Comparison of ENCODE assay signal across 17 cellular contexts in the genomic region with DNA sequence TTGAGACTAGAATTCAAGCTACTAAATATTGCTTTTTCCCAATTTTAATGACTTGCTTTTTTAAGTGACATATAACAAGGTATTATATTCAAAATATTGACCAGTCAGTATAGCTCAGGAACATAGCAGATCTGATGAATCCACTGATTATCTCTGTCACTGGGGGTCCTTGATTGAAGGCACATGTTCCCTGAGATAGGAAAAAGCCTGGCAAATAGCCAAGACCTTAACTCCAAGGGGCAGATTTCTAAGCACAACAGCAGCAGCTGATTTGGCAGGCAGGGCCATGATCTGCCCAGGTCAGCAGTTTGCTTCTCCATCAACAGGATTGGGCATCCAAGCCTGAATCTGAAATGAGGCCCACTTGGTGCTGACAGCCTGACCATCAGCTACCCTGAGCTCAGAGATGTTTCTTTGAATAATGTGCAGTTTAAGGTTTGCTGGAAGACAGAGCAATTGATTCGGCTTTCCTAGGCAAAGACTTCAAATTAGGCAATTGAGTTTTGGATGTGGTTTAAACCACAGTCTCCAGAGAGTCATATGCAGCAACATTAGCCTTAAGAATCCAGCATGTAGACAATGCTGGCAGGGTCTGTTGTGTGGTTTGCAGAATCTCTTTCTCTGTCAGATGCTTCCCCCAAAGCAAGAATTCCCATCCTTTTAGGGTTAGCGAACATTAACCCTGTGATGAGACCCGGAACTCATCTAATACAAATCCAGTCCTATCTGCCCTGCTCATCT.
"Had no signal": no experiment of that assay in that cellular context is flagged by ENCODE, and none has a peak within 500 bp of the region (broad histone marks: within the 10 kb centered on the region; RNA-seq: fewer than 3 reads in every experiment).

No MANE protein-coding gene starts in this region.

- ATAC-seq: activated CD4-positive, CD25-positive, alpha-beta regulatory T cell treated with anti-CD3 and anti-CD28 coated beads, Interleukin-2, amount 50 U/mL, for 24 hours; gastrocnemius medialis; heart right ventricle; left lung; natural killer cell; right cardiac atrium had no signal

- H3K4me1 ChIP-seq: gastrocnemius medialis, heart right ventricle, left lung, testis had no signal

- H3K27ac Mint-ChIP-seq: activated T-helper 1 cell treated with anti-CD3 and anti-CD28 coated beads, Interleukin-12 subunit alpha, Interleukin-12 subunit beta, Interleukin-2, Interleukin-4 antibody, amounts not matched to agents 30 ng/mL and 10 ng/mL and 1 ng/mL, durations not matched to agents 14 hours and 24 hours and 36 hours; memory B cell; natural killer cell; progenitor cell of endocrine pancreas had no signal

- H3K4me3 Mint-ChIP-seq: activated T-helper 1 cell treated with anti-CD3 and anti-CD28 coated beads, Interleukin-12 subunit alpha, Interleukin-12 subunit beta, Interleukin-2, Interleukin-4 antibody, amounts not matched to agents 30 ng/mL and 10 ng/mL and 1 ng/mL, durations not matched to agents 14 hours and 24 hours and 36 hours; memory B cell; natural killer cell had no signal

- H3K9me3 ChIP-seq: gastrocnemius medialis, heart right ventricle, left lung, testis had no signal

- H3K27ac ChIP-seq: dorsolateral prefrontal cortex, gastrocnemius medialis, heart right ventricle, left lung, testis had no signal

- DNase-seq: activated CD8-positive, alpha-beta memory T cell treated with anti-CD3 and anti-CD28 coated beads, Interleukin-2, amount 50 U/mL, for 4 hours; activated naive CD4-positive, alpha-beta T cell; aorta; dorsolateral prefrontal cortex; gastrocnemius medialis; heart right ventricle; islet precursor cell; left lung; natural killer cell; right cardiac atrium; stimulated activated CD4-positive, alpha-beta T cell treated with anti-CD3 and anti-CD28 coated beads, Interleukin-12 subunit alpha, Interleukin-12 subunit beta, amount 100 ng/mL, for 4 hours; stimulated activated naive CD4-positive, alpha-beta T cell treated with Interleukin-2 at 50 U/mL for 16 hours; testis had no signal

- H3K4me3 ChIP-seq: dorsolateral prefrontal cortex, gastrocnemius medialis, heart right ventricle, left lung, testis had no signal

- H3K27me3 ChIP-seq: gastrocnemius medialis, heart right ventricle, left lung, testis had no signal

- H3K36me3 Mint-ChIP-seq: memory B cell, natural killer cell had no signal

- H3K27me3 Mint-ChIP-seq: memory B cell, progenitor cell of endocrine pancreas had no signal

- H3K4me1 Mint-ChIP-seq: memory B cell, natural killer cell had no signal

- H3K9me3 Mint-ChIP-seq: activated T-helper 1 cell treated with anti-CD3 and anti-CD28 coated beads, Interleukin-12 subunit alpha, Interleukin-12 subunit beta, Interleukin-2, Interleukin-4 antibody, amounts not matched to agents 30 ng/mL and 10 ng/mL and 1 ng/mL, durations not matched to agents 14 hours and 24 hours and 36 hours; memory B cell; natural killer cell had no signal

- H3K36me3 ChIP-seq: gastrocnemius medialis, heart right ventricle, left lung had no signal
